Comparison of ENCODE assay signal across 11 cellular contexts in genomic region chr6:139369068-139369467, GRCh38. TPM values are rescaled to one million over a fixed set of nuclear protein-coding genes. Genes with fewer than 3 reads are reported as not detected.
A peak's percentile ranks its signal among the peaks of the same experiment; 100 is the strongest.
DNase-seq lines count a peak whose midpoint lies in the region; ATAC-seq and TF ChIP-seq lines count a peak whose summit lies in the region.
"Had no signal": no experiment of that assay in that cellular context is flagged by ENCODE, and none has a peak within 500 bp of the region (broad histone marks: within the 10 kb centered on the region; RNA-seq: fewer than 3 reads in every experiment).

No MANE protein-coding gene starts in this region.

- POLR2A ChIA-PET in CD4-positive, alpha-beta T cell (lab: Charles Lee) = interaction anchor here (0.9 to 1.9 kb wide), 16 partner anchors 45 to 913 kb away, joined by 3 to 11 read pairs (median 5); partner anchors contain the start of genes CCDC28A and TXLNB

- no peak overlapping the region for H3K4me3 ChIP-seq in HL-60 (replicated peaks; ENCODE audit: insufficient read depth, low read length)

- H3K36me3 Mint-ChIP-seq in CD4-positive, alpha-beta T cell (ENCODE audit: low read depth) = peaks cover 38% of the 10 kb centered on the region
- H3K36me3 Mint-ChIP-seq in chondrocyte (ENCODE audit: low read depth) (peaks cover 26% of the 10 kb centered on the region), neural crest cell (ENCODE audit: low read depth) (peaks cover 22% of the 10 kb centered on the region)

- H3K27ac Mint-ChIP-seq in CD4-positive, alpha-beta T cell = peak overlapping the region; percentile 97
- H3K27ac Mint-ChIP-seq in chondrocyte (ENCODE audit: unreplicated experiment) (peak overlapping the region; percentile 33), neural crest cell (ENCODE audit: unreplicated experiment) (no peak overlapping the region)

- CTCF ChIA-PET in CD4-positive, alpha-beta T cell (lab: Charles Lee) = interaction anchor here (0.6 to 2.3 kb wide), 24 partner anchors 9 to 1254 kb away, joined by 3 to 32 read pairs (median 3); partner anchors contain the start of gene TXLNB

- no peak for TF ChIP-seq CTCF in CD4-positive, alpha-beta T cell (IDR thresholded peaks at IDR 0.05)
- TF ChIP-seq CTCF in HL-60 (IDR thresholded peaks at IDR 0.05; ENCODE audit: insufficient read depth, low read length) = no peak
- TF ChIP-seq CTCF in chondrocyte (IDR thresholded peaks at IDR 0.05) = no peak
- TF ChIP-seq CTCF in neural crest cell (conservative IDR thresholded peaks at IDR 0.05) = no peak

- H3K4me3 Mint-ChIP-seq in CD4-positive, alpha-beta T cell = no peak overlapping the region
- no peak overlapping the region for H3K4me3 Mint-ChIP-seq in chondrocyte (ENCODE audit: unreplicated experiment)
- peak overlapping the region; percentile 61 for H3K4me3 Mint-ChIP-seq in neural crest cell
- H3K4me3 Mint-ChIP-seq: immature natural killer cell had no signal

- H3K27me3 ChIP-seq in CD4-positive, alpha-beta T cell (ENCODE audit: control insufficient read depth, insufficient read depth, low read length) = no peaks in the 10 kb centered on the region
- H3K27me3 ChIP-seq in HL-60 (ENCODE audit: insufficient read depth, poor library complexity, severe bottlenecking) = no peaks in the 10 kb centered on the region

- DNase-seq in CD4-positive, alpha-beta T cell = no peak
- DNase-seq in HL-60 (ENCODE audit: low read depth in 1 of 2, low spot score in 1 of 2) = no peak
- no peak for DNase-seq in chondrocyte (ENCODE audit: low spot score)
- no peak for DNase-seq in neural crest cell (ENCODE audit: low read depth, low spot score)
- no peak for DNase-seq in NCI-H526 (lab: John Stamatoyannopoulos, UW)
- DNase-seq in mesenteric fat pad (ENCODE audit: low spot score) = no peak
- DNase-seq in AG08396 (ENCODE audit: low spot score) = no peak
- DNase-seq: NK-92 treated with Interleukin-12 subunit alpha and Interleukin-12 subunit beta, amount 100 ng/mL, for 24 hours; stimulated activated naive CD4-positive, alpha-beta T cell treated with Interleukin-2 at 50 U/mL for 16 hours had no signal

- peaks cover 57% of the 10 kb centered on the region for H3K4me1 Mint-ChIP-seq in CD4-positive, alpha-beta T cell (ENCODE audit: low read depth)
- peaks cover 50% of the 10 kb centered on the region for H3K4me1 Mint-ChIP-seq in chondrocyte (ENCODE audit: low read depth)
- peaks cover 56% of the 10 kb centered on the region for H3K4me1 Mint-ChIP-seq in neural crest cell

- no peak overlapping the region for H3K27ac ChIP-seq in CD4-positive, alpha-beta T cell (ENCODE audit: low read depth, low read length)
- peak overlapping the region; percentile 69 for H3K27ac ChIP-seq in HL-60 (replicated peaks)

- intact Hi-C loops in CD4-positive, alpha-beta T cell (cut with DNase I, micrococcal nuclease) = loop anchor here in 1 of 2 experiments (5.0 kb wide), 2 partner anchors 528 to 677 kb away; no protein-coding TSS in a partner anchor

- H3K9me3 Mint-ChIP-seq in CD4-positive, alpha-beta T cell = no peaks in the 10 kb centered on the region
- H3K9me3 Mint-ChIP-seq in chondrocyte (ENCODE audit: low read depth) = no peaks in the 10 kb centered on the region
- no peaks in the 10 kb centered on the region for H3K9me3 Mint-ChIP-seq in neural crest cell
- H3K9me3 Mint-ChIP-seq: immature natural killer cell had no signal

- no peaks in the 10 kb centered on the region for H3K27me3 Mint-ChIP-seq in CD4-positive, alpha-beta T cell
- H3K27me3 Mint-ChIP-seq in chondrocyte (ENCODE audit: low read depth) (no peaks in the 10 kb centered on the region), neural crest cell (ENCODE audit: low read depth) (no peaks in the 10 kb centered on the region)

- ATAC-seq in CD4-positive, alpha-beta T cell (ENCODE audit: poor library complexity) = no peak
- no peak for ATAC-seq in HG02884 (IDR thresholded peaks at IDR 0.05; ENCODE audit: unreplicated experiment)

- no peaks in the 10 kb centered on the region for H3K9me3 ChIP-seq in CD4-positive, alpha-beta T cell (ENCODE audit: control insufficient read depth, low read length)

RNA-seq across cellular contexts. Expression of gene CITED2, which starts 5.4 kb away (rescaled TPM):
- 100 to 1,000 TPM; 181 to 185 TPM for total RNA-seq in CD4-positive, alpha-beta T cell
- total RNA-seq in chondrocyte (144 to 233 TPM (median 228 TPM) in 3 replicates), neural crest cell (122 and 126 TPM in 2 replicates), mesenteric fat pad (70.8 TPM)
